In the genomic region with DNA sequence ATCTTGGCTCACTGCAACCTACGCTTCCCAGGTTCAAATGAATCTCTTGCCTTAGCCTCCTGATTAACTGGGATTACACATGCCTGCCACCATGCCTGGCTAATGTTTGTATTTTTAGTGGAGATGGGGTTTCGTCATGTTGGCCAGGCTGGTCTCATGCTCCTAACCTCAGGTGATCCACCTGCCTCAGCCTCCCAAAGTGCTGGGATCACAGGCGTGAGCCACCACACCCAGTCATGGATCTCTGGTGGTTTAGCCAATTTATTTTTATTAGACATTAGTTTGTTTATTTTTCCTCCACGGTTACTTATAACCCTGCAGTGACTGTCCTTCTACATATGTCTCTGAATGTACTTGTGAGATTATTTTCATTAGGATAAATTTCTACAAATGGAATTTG, we compare ENCODE assay signal across 7 cellular contexts.
"Had no signal": no experiment of that assay in that cellular context is flagged by ENCODE, and none has a peak within 500 bp of the region (broad histone marks: within the 10 kb centered on the region; RNA-seq: fewer than 3 reads in every experiment).

No MANE protein-coding gene starts in this region.

- H3K4me3 ChIP-seq: GM23248, HAP-1 had no signal

- H3K4me3 Mint-ChIP-seq: IgD-negative memory B cell had no signal

- H3K27ac ChIP-seq: GM23248, KMS-11 had no signal

- DNase-seq: GM23248, GOT3, H7, KBM-7 had no signal

- H3K9me3 ChIP-seq: HAP-1 had no signal

- H3K36me3 ChIP-seq: HAP-1 had no signal

- H3K27ac Mint-ChIP-seq: IgD-negative memory B cell had no signal

- H3K9ac ChIP-seq: GM23248, KMS-11 had no signal

- H3K36me3 Mint-ChIP-seq: IgD-negative memory B cell had no signal
